Comparison of ENCODE assay signal across 28 cellular contexts in the genomic region with DNA sequence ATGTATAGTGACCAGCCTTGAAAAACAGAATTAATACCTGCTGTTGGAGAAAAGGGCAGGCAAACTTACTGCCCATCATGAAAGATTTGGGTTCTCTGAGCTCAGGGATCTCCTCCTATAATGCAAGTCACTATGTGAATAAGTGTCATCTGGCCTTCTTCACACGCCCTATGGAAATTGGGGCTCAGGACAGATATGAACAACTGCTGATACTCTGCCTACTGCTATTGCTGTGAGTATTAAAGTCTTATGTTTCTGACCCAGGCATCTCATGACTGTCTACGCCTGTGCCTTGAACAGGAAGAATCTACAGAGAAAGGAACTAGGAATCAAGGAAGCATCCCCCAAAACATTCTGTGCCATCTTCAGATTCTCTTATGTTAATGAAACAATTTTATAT.
"Had no signal": no experiment of that assay in that cellular context is flagged by ENCODE, and none has a peak within 500 bp of the region (broad histone marks: within the 10 kb centered on the region; RNA-seq: fewer than 3 reads in every experiment).

No MANE protein-coding gene starts in this region.

- H3K27me3 ChIP-seq: ascending aorta, brain microvascular endothelial cell, heart left ventricle, pancreas, sigmoid colon, suprapubic skin, transverse colon had no signal

- H3K4me1 ChIP-seq: ascending aorta, heart left ventricle, pancreas, psoas muscle, suprapubic skin, transverse colon had no signal

- ATAC-seq: effector memory CD8-positive, alpha-beta T cell; esophagus mucosa; heart left ventricle; left colon; naive thymus-derived CD4-positive, alpha-beta T cell; pancreas; psoas muscle had no signal

- DNase-seq: activated CD4-positive, alpha-beta T cell treated with anti-CD3 and anti-CD28 coated beads for 36 hours; activated CD4-positive, CD25-positive, alpha-beta regulatory T cell; activated gamma-delta T cell; activated naive CD4-positive, alpha-beta T cell treated with anti-CD3 and anti-CD28 coated beads, Interleukin-2, amount 10 ng/mL, durations not matched to agents 7 days and 5 days; activated naive CD8-positive, alpha-beta T cell treated with anti-CD3 and anti-CD28 coated beads, Interleukin-2, amount 10 ng/mL, durations not matched to agents 7 days and 5 days; activated T-cell treated with anti-CD3 and anti-CD28 coated beads for 4 hours; cortex of kidney; effector memory CD8-positive, alpha-beta T cell; foreskin fibroblast; heart left ventricle; immature natural killer cell; kidney; left colon; mammary epithelial cell; naive thymus-derived CD4-positive, alpha-beta T cell; pancreas; psoas muscle; sigmoid colon; stimulated activated CD4-positive, alpha-beta T cell treated with anti-CD3 and anti-CD28 coated beads, Interleukin-1b, Interleukin-23, amount 100 ng/mL, for 48 hours; stimulated activated CD4-positive, alpha-beta T cell treated with anti-CD3 and anti-CD28 coated beads, Interleukin-4, amount 100 ng/mL, for 4 hours; stimulated activated CD8-positive, alpha-beta memory T cell treated with anti-CD3 and anti-CD28 coated beads, Interleukin-4, amount 100 ng/mL, for 48 hours; stimulated activated naive CD4-positive, alpha-beta T cell; transverse colon had no signal

- H3K9me3 ChIP-seq: ascending aorta, pancreas, psoas muscle, sigmoid colon, suprapubic skin, transverse colon had no signal

- H3K4me2 ChIP-seq: smooth muscle cell had no signal

- H3K27ac ChIP-seq: ascending aorta, brain microvascular endothelial cell, heart left ventricle, pancreas, psoas muscle, sigmoid colon, suprapubic skin, transverse colon had no signal

- H3K36me3 ChIP-seq: ascending aorta, brain microvascular endothelial cell, heart left ventricle, pancreas, sigmoid colon, suprapubic skin, transverse colon had no signal

- H3K4me3 ChIP-seq: ascending aorta, heart left ventricle, pancreas, psoas muscle, sigmoid colon, smooth muscle cell, suprapubic skin, transverse colon had no signal
